ENCODE assay signal across 21 cellular contexts in the genomic region with DNA sequence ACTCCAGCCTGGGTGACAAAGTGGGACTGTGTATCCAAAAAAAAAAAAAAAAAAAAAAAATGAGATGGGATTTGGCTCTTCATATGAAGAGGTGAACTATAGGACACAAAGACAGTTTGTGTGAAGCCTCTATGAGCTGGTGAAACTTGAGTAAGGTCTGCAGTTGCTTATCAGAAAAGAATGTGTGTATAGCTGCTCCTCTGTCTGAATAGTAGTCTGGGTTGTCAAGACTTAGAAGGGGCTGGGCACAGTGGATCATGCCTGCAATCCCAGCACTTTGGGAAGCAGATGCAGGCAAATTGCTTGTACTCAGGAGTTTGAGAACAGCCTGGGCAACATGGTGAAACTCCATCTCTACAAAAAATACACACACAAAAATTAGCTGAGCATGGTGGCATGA.
DNase-seq lines count a peak whose midpoint lies in the region; ATAC-seq, FAIRE-seq and TF ChIP-seq lines count a peak whose summit lies in the region.
"Had no signal": no experiment of that assay in that cellular context is flagged by ENCODE, and none has a peak within 500 bp of the region (broad histone marks: within the 10 kb centered on the region; RNA-seq: fewer than 3 reads in every experiment).

No MANE protein-coding gene starts in this region.

- H3K4me1 Mint-ChIP-seq in astrocyte (ENCODE audit: low read depth, unreplicated experiment): no peaks in the 10 kb centered on the region
- H3K4me1 Mint-ChIP-seq in activated naive CD8-positive, alpha-beta T cell treated with anti-CD3 and anti-CD28 coated beads, Interleukin-2, amount 50 U/mL, for 24 hours: no peaks in the 10 kb centered on the region
- H3K4me1 Mint-ChIP-seq: CD4-positive, alpha-beta memory T cell had no signal

- no peak overlapping the region for H3K9ac ChIP-seq in astrocyte (ENCODE audit: low read length)

- H3K27ac ChIP-seq in astrocyte (ENCODE audit: low read depth, low read length) (no peak overlapping the region), sigmoid colon (no peak overlapping the region)
- H3K27ac ChIP-seq: 22Rv1, C4-2B had no signal

- H3K27me3 ChIP-seq in astrocyte (ENCODE audit: insufficient read depth, low read length) (no peaks in the 10 kb centered on the region), sigmoid colon (no peaks in the 10 kb centered on the region)
- H3K27me3 ChIP-seq: BE2C had no signal

- ATAC-seq in GM18517 (IDR thresholded peaks at IDR 0.05; ENCODE audit: unreplicated experiment): no peak
- ATAC-seq in activated naive CD8-positive, alpha-beta T cell treated with anti-CD3 and anti-CD28 coated beads, Interleukin-2, amount 50 U/mL, for 24 hours: no peak
- ATAC-seq: GM23338, HepG2 had no signal

- H3K36me3 ChIP-seq in astrocyte (ENCODE audit: insufficient read depth, low read length) (no peaks in the 10 kb centered on the region), sigmoid colon (no peaks in the 10 kb centered on the region)
- H3K36me3 ChIP-seq: BE2C had no signal

- H3K4me2 ChIP-seq in astrocyte (ENCODE audit: low read length): no peak overlapping the region
- H3K4me2 ChIP-seq: GM23338 had no signal

- H3K27ac Mint-ChIP-seq in astrocyte (ENCODE audit: unreplicated experiment): no peak overlapping the region
- H3K27ac Mint-ChIP-seq in activated naive CD8-positive, alpha-beta T cell treated with anti-CD3 and anti-CD28 coated beads, Interleukin-2, amount 50 U/mL, for 24 hours: no peak overlapping the region
- H3K27ac Mint-ChIP-seq: CD4-positive, alpha-beta memory T cell; GM23338 had no signal

- H4K20me1 ChIP-seq in astrocyte (ENCODE audit: insufficient read depth, low read length): no peaks in the 10 kb centered on the region

- H3K27me3 Mint-ChIP-seq in astrocyte (ENCODE audit: low read depth, unreplicated experiment): no peaks in the 10 kb centered on the region
- peaks cover 2% of the 10 kb centered on the region for H3K27me3 Mint-ChIP-seq in activated naive CD8-positive, alpha-beta T cell treated with anti-CD3 and anti-CD28 coated beads, Interleukin-2, amount 50 U/mL, for 24 hours
- H3K27me3 Mint-ChIP-seq: CD4-positive, alpha-beta memory T cell had no signal

- peak; percentile 21 for DNase-seq in AG04449 (ENCODE audit: low read depth, low spot score)
- no peak for DNase-seq in GM12891 (ENCODE audit: insufficient read length, low spot score)
- peak; percentile 47 for DNase-seq in astrocyte (ENCODE audit: low read depth)
- peak; percentile 50 for DNase-seq in fibroblast of peridontal ligament (ENCODE audit: extremely low read depth)
- no peak for DNase-seq in sigmoid colon
- no peak for DNase-seq in NK-92 treated with Interleukin-12 subunit alpha and Interleukin-12 subunit beta, amount 100 ng/mL, for 24 hours (lab: John Stamatoyannopoulos, UW)
- DNase-seq in activated naive CD8-positive, alpha-beta T cell treated with anti-CD3 and anti-CD28 coated beads, Interleukin-2, amount 50 U/mL, for 24 hours: no peak
- DNase-seq: BE2C; CD4-positive, alpha-beta memory T cell; COR-L47; DMS153; DMS79 treated with DMSO at 0.1 percent for 48 hours; GDM1; H7 had no signal

- H3K4me3 Mint-ChIP-seq in astrocyte (ENCODE audit: unreplicated experiment): no peak overlapping the region
- no peak overlapping the region for H3K4me3 Mint-ChIP-seq in activated naive CD8-positive, alpha-beta T cell treated with anti-CD3 and anti-CD28 coated beads, Interleukin-2, amount 50 U/mL, for 24 hours
- H3K4me3 Mint-ChIP-seq: CD4-positive, alpha-beta memory T cell; GM23338 had no signal

- FAIRE-seq in GM12891 (lab: Jason Lieb, UNC): peak; percentile 57
- peak; percentile 85 for FAIRE-seq in astrocyte (lab: Jason Lieb, UNC)
- FAIRE-seq: D721Med, HepG2, HTR-8/SVneo had no signal

- H2AFZ ChIP-seq in astrocyte (ENCODE audit: low read depth, low read length): no peak overlapping the region
- H2AFZ ChIP-seq: GM23338 had no signal

- no peaks in the 10 kb centered on the region for H3K9me3 Mint-ChIP-seq in astrocyte (ENCODE audit: unreplicated experiment)
- no peaks in the 10 kb centered on the region for H3K9me3 Mint-ChIP-seq in activated naive CD8-positive, alpha-beta T cell treated with anti-CD3 and anti-CD28 coated beads, Interleukin-2, amount 50 U/mL, for 24 hours
- H3K9me3 Mint-ChIP-seq: GM23338 had no signal

- H3K9me3 ChIP-seq in astrocyte (ENCODE audit: insufficient read depth, low read depth, low read length) (no peaks in the 10 kb centered on the region), sigmoid colon (no peaks in the 10 kb centered on the region)
- H3K9me3 ChIP-seq: BE2C had no signal

- POLR2A ChIA-PET in AG04449 (lab: Yijun Ruan, JAX): no interaction called here

- TF ChIP-seq CTCF in AG04449 (IDR thresholded peaks at IDR 0.05; ENCODE audit: insufficient read depth, low read length, missing control alignments) (no peak), astrocyte (IDR thresholded peaks at IDR 0.05; ENCODE audit: insufficient read depth, low read depth, low read length) (no peak), sigmoid colon (IDR thresholded peaks at IDR 0.05) (no peak)

- no peak for TF ChIP-seq EP300 in sigmoid colon (IDR thresholded peaks at IDR 0.05)

- intact Hi-C loops in sigmoid colon (cut with DNase I): no loop called here

- no peaks in the 10 kb centered on the region for H3K79me2 ChIP-seq in astrocyte (ENCODE audit: insufficient read depth, low read length)

- CTCF ChIA-PET in AG04449 (lab: Yijun Ruan, JAX): interaction anchor here (1.1 kb wide), 1 partner anchor 425 kb away, joined by 5 read pairs; no protein-coding TSS in a partner anchor

- H3K4me3 ChIP-seq in AG04449 (ENCODE audit: low read depth, low read length) (no peak overlapping the region), astrocyte (ENCODE audit: insufficient read depth, low read depth, low read length) (no peak overlapping the region), sigmoid colon (no peak overlapping the region)
- H3K4me3 ChIP-seq: GM23338 had no signal

- H3K4me1 ChIP-seq in astrocyte (ENCODE audit: insufficient read depth, low read length) (peaks cover 2% of the 10 kb centered on the region), sigmoid colon (no peaks in the 10 kb centered on the region)
- H3K4me1 ChIP-seq: BE2C had no signal

- TF ChIP-seq POLR2A in GM12891 (IDR thresholded peaks at IDR 0.05; ENCODE audit: low read depth, low read length) (no peak), sigmoid colon (IDR thresholded peaks at IDR 0.05) (no peak)

- H3K36me3 Mint-ChIP-seq in astrocyte (ENCODE audit: low read depth, unreplicated experiment): no peaks in the 10 kb centered on the region
- no peaks in the 10 kb centered on the region for H3K36me3 Mint-ChIP-seq in activated naive CD8-positive, alpha-beta T cell treated with anti-CD3 and anti-CD28 coated beads, Interleukin-2, amount 50 U/mL, for 24 hours (ENCODE audit: low read depth)
- H3K36me3 Mint-ChIP-seq: CD4-positive, alpha-beta memory T cell had no signal

TF ChIP-seq in GM12891, 5 proteins besides CTCF, POLR2A, EP300 and RAD21:
- TF ChIP-seq POLR2AphosphoS5 (IDR thresholded peaks at IDR 0.05; ENCODE audit: low read depth, low read length) (no peak), POU2F2 (IDR thresholded peaks at IDR 0.05; ENCODE audit: low read depth, low read length) (no peak), SPI1 (IDR thresholded peaks at IDR 0.05; ENCODE audit: low read depth, low read length) (no peak), TAF1 (IDR thresholded peaks at IDR 0.05; ENCODE audit: low read depth, low read length) (no peak), PAX5 (IDR thresholded peaks at IDR 0.05; ENCODE audit: insufficient read depth, low read length, severe bottlenecking) (no peak)

Comparison
In these comparisons a context has a peak if more than half of its experiments do, and no peak if none do; other contexts are left out.
1. DNase-seq: peak in AG04449 (single experiment), astrocyte (single experiment) and fibroblast of peridontal ligament (single experiment); none in GM12891 (single experiment), sigmoid colon (single experiment), NK-92 treated with Interleukin-12 subunit alpha and Interleukin-12 subunit beta, amount 100 ng/mL, for 24 hours (single experiment) and activated naive CD8-positive, alpha-beta T cell treated with anti-CD3 and anti-CD28 coated beads, Interleukin-2, amount 50 U/mL, for 24 hours (single experiment).